Comparison of ENCODE assay signal across 22 cellular contexts in genomic region chr1:1893997-1894353, GRCh38. TPM values are rescaled to one million over a fixed set of nuclear protein-coding genes. Genes with fewer than 3 reads are reported as not detected.
A peak's percentile ranks its signal among the peaks of the same experiment; 100 is the strongest.
DNase-seq lines count a peak whose midpoint lies in the region; ATAC-seq and TF ChIP-seq lines count a peak whose summit lies in the region.
"Had no signal": no experiment of that assay in that cellular context is flagged by ENCODE, and none has a peak within 500 bp of the region (broad histone marks: within the 10 kb centered on the region; RNA-seq: fewer than 3 reads in every experiment).

No MANE protein-coding gene starts in this region.

- H2AFZ ChIP-seq in Karpas-422 (ENCODE audit: low read length): no peak overlapping the region

- peaks cover 10% of the 10 kb centered on the region for H4K20me1 ChIP-seq in Karpas-422 (ENCODE audit: insufficient read depth, low read depth, low read length)

- H3K36me3 Mint-ChIP-seq in CD4-positive, alpha-beta T cell (ENCODE audit: low read depth): peaks cover 13% of the 10 kb centered on the region
- H3K36me3 Mint-ChIP-seq in neural crest cell (ENCODE audit: low read depth): no peaks in the 10 kb centered on the region
- H3K36me3 Mint-ChIP-seq: mesothelial cell of epicardium had no signal

- H3K36me3 ChIP-seq in Karpas-422 (ENCODE audit: insufficient read depth, low read length) (0 out of 2 replicates have a peak, but pooled peaks cover under 1% of the 10 kb centered on the region), adipocyte (ENCODE audit: control insufficient read depth, insufficient read depth, low read length, severe bottlenecking) (no peaks in the 10 kb centered on the region)
- H3K36me3 ChIP-seq: gastroesophageal sphincter, neutrophil had no signal

- no peak overlapping the region for H3K4me2 ChIP-seq in Karpas-422 (ENCODE audit: low read depth, low read length, poor library complexity, severe bottlenecking)

- peaks cover 13% of the 10 kb centered on the region for H3K79me2 ChIP-seq in Karpas-422 (ENCODE audit: low read length)

- H3K4me3 Mint-ChIP-seq in CD4-positive, alpha-beta T cell: peak overlapping the region; percentile 51
- peak overlapping the region; percentile 23 for H3K4me3 Mint-ChIP-seq in neural crest cell

- H3K4me1 ChIP-seq in Karpas-422 (ENCODE audit: low read length) (peaks cover 40% of the 10 kb centered on the region), adipocyte (ENCODE audit: control insufficient read depth, insufficient read depth, low read length) (peaks cover 25% of the 10 kb centered on the region)

- H3K4me1 Mint-ChIP-seq in CD4-positive, alpha-beta T cell (ENCODE audit: low read depth): peaks cover 36% of the 10 kb centered on the region
- peaks cover 17% of the 10 kb centered on the region for H3K4me1 Mint-ChIP-seq in neural crest cell

- no peaks in the 10 kb centered on the region for H3K9me3 Mint-ChIP-seq in CD4-positive, alpha-beta T cell
- H3K9me3 Mint-ChIP-seq in neural crest cell: no peaks in the 10 kb centered on the region
- H3K9me3 Mint-ChIP-seq: H9, mesothelial cell of epicardium had no signal

- H3K4me3 ChIP-seq in Karpas-422 (ENCODE audit: low read length): no peak overlapping the region
- H3K4me3 ChIP-seq in adipocyte (ENCODE audit: low read length): no peak overlapping the region
- H3K4me3 ChIP-seq: gastroesophageal sphincter, testis had no signal

- H3K27ac ChIP-seq in CD4-positive, alpha-beta T cell (ENCODE audit: low read depth, low read length): peak overlapping the region; percentile 13
- no peak overlapping the region for H3K27ac ChIP-seq in Karpas-422 (ENCODE audit: low read length)
- H3K27ac ChIP-seq: gastroesophageal sphincter, neutrophil, testis had no signal

- H3K27me3 Mint-ChIP-seq in CD4-positive, alpha-beta T cell: peaks cover 3% of the 10 kb centered on the region
- peaks cover 11% of the 10 kb centered on the region for H3K27me3 Mint-ChIP-seq in neural crest cell (ENCODE audit: low read depth)
- H3K27me3 Mint-ChIP-seq: activated CD4-positive, alpha-beta T cell treated with anti-CD3 and anti-CD28 coated beads for 36 hours had no signal

- no peaks in the 10 kb centered on the region for H3K9me2 ChIP-seq in Karpas-422 (replicated peaks; ENCODE audit: insufficient read depth, low read length)

- H3K27me3 ChIP-seq in CD4-positive, alpha-beta T cell (ENCODE audit: control insufficient read depth, insufficient read depth, low read length): no peaks in the 10 kb centered on the region
- no peaks in the 10 kb centered on the region for H3K27me3 ChIP-seq in Karpas-422 (ENCODE audit: low read length)
- no peaks in the 10 kb centered on the region for H3K27me3 ChIP-seq in adipocyte (replicated peaks; ENCODE audit: control insufficient read depth, insufficient read depth, low read length)
- H3K27me3 ChIP-seq: testis had no signal

- H3K9ac ChIP-seq in Karpas-422 (ENCODE audit: low read length) (peak overlapping the region; percentile 44; the same call in 1 of the 2 replicates), adipocyte (ENCODE audit: low read length) (peak overlapping the region; percentile 17)

- intact Hi-C loops in CD4-positive, alpha-beta T cell (cut with DNase I, micrococcal nuclease): no loop called here

- no peak for ATAC-seq in CD4-positive, alpha-beta T cell (ENCODE audit: poor library complexity)
- ATAC-seq: activated CD4-positive, alpha-beta T cell treated with anti-CD3 and anti-CD28 coated beads for 36 hours; esophagus mucosa; gastroesophageal sphincter had no signal

- no peaks in the 10 kb centered on the region for H3K9me3 ChIP-seq in CD4-positive, alpha-beta T cell (ENCODE audit: control insufficient read depth, low read length)
- H3K9me3 ChIP-seq in Karpas-422 (ENCODE audit: low read length): no peaks in the 10 kb centered on the region
- no peaks in the 10 kb centered on the region for H3K9me3 ChIP-seq in adipocyte (ENCODE audit: control insufficient read depth, low read length)
- H3K9me3 ChIP-seq: gastroesophageal sphincter, neutrophil, testis had no signal

- TF ChIP-seq CTCF in CD4-positive, alpha-beta T cell (IDR thresholded peaks at IDR 0.05): no peak
- no peak for TF ChIP-seq CTCF in neural crest cell (conservative IDR thresholded peaks at IDR 0.05)

- DNase-seq in CD4-positive, alpha-beta T cell: no peak
- no peak for DNase-seq in Karpas-422
- no peak for DNase-seq in adipocyte (ENCODE audit: low read depth)
- no peak for DNase-seq in neural crest cell (ENCODE audit: low read depth, low spot score)
- DNase-seq in DMS79 (lab: John Stamatoyannopoulos, UW): no peak
- no peak for DNase-seq in CD1c-positive myeloid dendritic cell (ENCODE audit: extremely low spot score)
- no peak for DNase-seq in COLO829 (ENCODE audit: low spot score)
- DNase-seq in ureter (ENCODE audit: low spot score): no peak
- DNase-seq: activated CD4-positive, alpha-beta T cell treated with anti-CD3 and anti-CD28 coated beads for 36 hours; caudate nucleus; effector CD8-positive, alpha-beta T cell; H9; MM.1S; NCI-H146; NCI-H774; PC-3; T1000 had no signal

- peak overlapping the region; percentile 98 for H3K27ac Mint-ChIP-seq in CD4-positive, alpha-beta T cell
- H3K27ac Mint-ChIP-seq in neural crest cell (ENCODE audit: unreplicated experiment): no peak overlapping the region
- H3K27ac Mint-ChIP-seq: activated CD4-positive, alpha-beta T cell treated with anti-CD3 and anti-CD28 coated beads for 36 hours; mesothelial cell of epicardium had no signal

- POLR2A ChIA-PET in CD4-positive, alpha-beta T cell (lab: Charles Lee): no interaction called here

- CTCF ChIA-PET in CD4-positive, alpha-beta T cell (lab: Charles Lee): interaction anchor here (0.8 to 1.2 kb wide), 2 partner anchors 12 to 15 kb away, joined by 3 read pairs; no protein-coding TSS in a partner anchor

RNA-seq across cellular contexts. Expression of gene GNB1, which starts 3.1 kb away (rescaled TPM):
- 100 to 1,000 TPM; 138 to 149 TPM for total RNA-seq in CD4-positive, alpha-beta T cell
- 65.7 and 93.7 TPM in 2 replicates for total RNA-seq in Karpas-422 (2014; rRNA removed; shearing (Covaris generic); ENCODE audit: low replicate concordance)
- total RNA-seq in neural crest cell (470 and 474 TPM in 2 replicates), ureter (304 TPM)

RNA-seq across cellular contexts. Expression of gene CALML6, which starts 21.1 kb away (rescaled TPM):
- total RNA-seq in CD4-positive, alpha-beta T cell: under 1 TPM; 0.47 to 0.69 TPM
- 0.32 TPM in 1 of 2 replicates, not detected in the other for total RNA-seq in Karpas-422 (2014; rRNA removed; shearing (Covaris generic); ENCODE audit: low replicate concordance)
- total RNA-seq in neural crest cell: 0.57 and 0.63 TPM in 2 replicates
- 0.29 TPM for total RNA-seq in ureter

RNA-seq across cellular contexts. Expression of gene TMEM52, which starts 25.1 kb away (rescaled TPM):
- 1 to 10 TPM in 1 of 2 experiments, under 1 TPM in 1; 0.49 to 1.9 TPM for total RNA-seq in CD4-positive, alpha-beta T cell
- total RNA-seq in Karpas-422 (2014; rRNA removed; shearing (Covaris generic); ENCODE audit: low replicate concordance): not detected in 2 replicates
- total RNA-seq in neural crest cell: 3.7 and 4.6 TPM in 2 replicates
- total RNA-seq in ureter: not detected
